ENCODE assay signal across 13 cellular contexts in genomic region chr2:157192445-157193423, GRCh38.
DNase-seq lines count a peak whose midpoint lies in the region; ATAC-seq and TF ChIP-seq lines count a peak whose summit lies in the region.
"Had no signal": no experiment of that assay in that cellular context is flagged by ENCODE, and none has a peak within 500 bp of the region (broad histone marks: within the 10 kb centered on the region; RNA-seq: fewer than 3 reads in every experiment).

No MANE protein-coding gene starts in this region.

- H3K4me2 ChIP-seq in KMS-11 = peak overlapping the region; percentile 64
- no peak overlapping the region for H3K4me2 ChIP-seq in neural progenitor cell

- DNase-seq in activated effector memory CD4-positive, alpha-beta T cell treated with Interleukin-2 at 50 U/mL for 16 hours = no peak
- DNase-seq in neural progenitor cell (ENCODE audit: low spot score) = no peak
- no peak for DNase-seq in DMS79 (lab: John Stamatoyannopoulos, UW)
- no peak for DNase-seq in NCI-H1417 treated with DMSO at 0.1 percent for 48 hours (lab: John Stamatoyannopoulos, UW)
- DNase-seq: activated CD8-positive, alpha-beta memory T cell treated with anti-CD3 and anti-CD28 coated beads for 24 hours; amniotic stem cell; immature natural killer cell; NCI-H2227 treated with DMSO at 0.1 percent for 48 hours had no signal

- no peaks in the 10 kb centered on the region for H3K27me3 ChIP-seq in KMS-11 (ENCODE audit: insufficient read depth, low read depth)
- H3K27me3 ChIP-seq in neural progenitor cell = no peaks in the 10 kb centered on the region

- H3K4me3 ChIP-seq in KMS-11 (IDR thresholded peaks at IDR 0.05; ENCODE audit: insufficient read depth, low read depth, low read length) (peak overlapping the region; percentile 6), neural progenitor cell (no peak overlapping the region)

- peaks cover 45% of the 10 kb centered on the region for H3K4me1 ChIP-seq in KMS-11 (ENCODE audit: low read depth, poor library complexity, severe bottlenecking)
- H3K4me1 ChIP-seq in neural progenitor cell = no peaks in the 10 kb centered on the region

- H3K4me1 Mint-ChIP-seq in neural progenitor cell = peaks cover 11% of the 10 kb centered on the region
- H3K4me1 Mint-ChIP-seq: immature natural killer cell had no signal

- H3K9ac ChIP-seq in KMS-11 (no peak overlapping the region), neural progenitor cell (no peak overlapping the region)

- H3K9me3 Mint-ChIP-seq in neural progenitor cell = no peaks in the 10 kb centered on the region
- H3K9me3 Mint-ChIP-seq: immature natural killer cell, nephron had no signal

- no peaks in the 10 kb centered on the region for H3K9me3 ChIP-seq in neural progenitor cell (ENCODE audit: low read depth)

- H3K27ac ChIP-seq in KMS-11 (peak overlapping the region; percentile 31; the same call in 1 of the 2 replicates), neural progenitor cell (no peak overlapping the region)

- H4K20me1 ChIP-seq in KMS-11 (ENCODE audit: insufficient read depth) = no peaks in the 10 kb centered on the region
- no peaks in the 10 kb centered on the region for H4K20me1 ChIP-seq in neural progenitor cell (ENCODE audit: low read depth)

- TF ChIP-seq CTCF in KMS-11 (conservative IDR thresholded peaks at IDR 0.05; ENCODE audit: low read depth, low read length) = no peak
- no peak for TF ChIP-seq CTCF in neural progenitor cell (IDR thresholded peaks at IDR 0.05)

- H3K4me3 Mint-ChIP-seq in neural progenitor cell = no peak overlapping the region
- H3K4me3 Mint-ChIP-seq: immature natural killer cell, nephron had no signal

- ATAC-seq in GM18498 (IDR thresholded peaks at IDR 0.05; ENCODE audit: unreplicated experiment) (peak; percentile 94), GM19468 (IDR thresholded peaks at IDR 0.05; ENCODE audit: extremely low read depth, unreplicated experiment) (peak; percentile 86), HG02943 (IDR thresholded peaks at IDR 0.05; ENCODE audit: low read depth, unreplicated experiment) (peak; percentile 91)

- H3F3A ChIP-seq in neural progenitor cell (ENCODE audit: low read depth) = no peaks in the 10 kb centered on the region

- H3K79me2 ChIP-seq in KMS-11 (ENCODE audit: insufficient read depth, low read depth) = no peaks in the 10 kb centered on the region
- no peaks in the 10 kb centered on the region for H3K79me2 ChIP-seq in neural progenitor cell (ENCODE audit: low read depth)

- no peaks in the 10 kb centered on the region for H3K36me3 Mint-ChIP-seq in neural progenitor cell
- H3K36me3 Mint-ChIP-seq: immature natural killer cell had no signal

- H3K27ac Mint-ChIP-seq in neural progenitor cell = no peak overlapping the region
- H3K27ac Mint-ChIP-seq: immature natural killer cell, nephron had no signal

- H2AFZ ChIP-seq in KMS-11 (ENCODE audit: low read depth) = peak overlapping the region; percentile 1; the same call in 1 of the 2 replicates
- H2AFZ ChIP-seq in neural progenitor cell (replicated peaks) = no peak overlapping the region

- H3K36me3 ChIP-seq in KMS-11 (ENCODE audit: insufficient read depth) (no peaks in the 10 kb centered on the region), neural progenitor cell (no peaks in the 10 kb centered on the region)

- no peaks in the 10 kb centered on the region for H3K27me3 Mint-ChIP-seq in neural progenitor cell (ENCODE audit: insufficient read depth, low read depth)
